ENCODE assay signal across 28 cellular contexts in the genomic region with DNA sequence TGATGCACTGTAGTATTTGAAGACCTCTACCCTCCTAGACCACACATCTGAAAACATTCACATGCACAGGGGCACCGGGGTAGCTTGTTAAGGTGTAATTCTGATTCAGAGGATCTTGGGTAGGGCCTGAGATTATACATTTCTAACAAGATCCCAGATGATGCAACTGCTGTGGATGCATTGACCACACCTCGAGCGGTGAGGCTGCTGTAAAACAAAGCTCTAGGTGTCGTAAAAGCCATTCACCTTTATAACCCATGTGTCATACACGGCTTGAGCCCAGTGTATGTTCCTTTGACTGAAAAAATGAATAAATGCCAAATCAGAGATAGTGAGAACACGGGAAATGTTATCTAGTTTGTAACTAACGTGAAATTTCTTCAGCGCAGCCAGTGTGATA.
"Had no signal": no experiment of that assay in that cellular context is flagged by ENCODE, and none has a peak within 500 bp of the region (broad histone marks: within the 10 kb centered on the region; RNA-seq: fewer than 3 reads in every experiment).

No MANE protein-coding gene starts in this region.

- DNase-seq: effector CD4-positive, alpha-beta T cell; endodermal cell; erythroblast; heart left ventricle; hypothalamus; immature natural killer cell; left ventricle myocardium inferior; lower lobe of right lung; mesenchymal stem cell; naive thymus-derived CD4-positive, alpha-beta T cell; nephron progenitor cell; posterior cingulate gyrus; spleen; stimulated activated CD4-positive, alpha-beta T cell treated with anti-CD3 and anti-CD28 coated beads, Interleukin-15, amount 100 ng/mL, for 24 hours; stimulated activated CD4-positive, alpha-beta T cell treated with anti-CD3 and anti-CD28 coated beads, Interleukin-1b, Interleukin-23, amount 100 ng/mL, for 48 hours; stimulated activated CD4-positive, alpha-beta T cell treated with anti-CD3 and anti-CD28 coated beads, Interleukin-4, amount 100 ng/mL, for 24 hours; testis; upper lobe of right lung had no signal

- H3K27me3 ChIP-seq: heart left ventricle, neutrophil, spleen, testis, tibial nerve, upper lobe of right lung, vagina had no signal

- H3K9me3 ChIP-seq: left ventricle myocardium inferior, lower lobe of right lung, neutrophil, testis, upper lobe of right lung, vagina had no signal

- H3K27me3 Mint-ChIP-seq: naive thymus-derived CD4-positive, alpha-beta T cell; stimulated activated memory B cell treated with anti-CD40 and anti-IgM and Interleukin-4, amounts not matched to agents 10 μg/mL and 1 μg/mL and 100 μg/mL, for 72 hours; stimulated activated naive CD8-positive, alpha-beta T cell treated with anti-CD3 and anti-CD28 coated beads, Interleukin-15, Interleukin-2, amounts not matched to agents 100 ng/mL and 50 ng/mL, for 24 hours had no signal

- H3K4me3 ChIP-seq: coronary artery, heart left ventricle, left ventricle myocardium inferior, lower lobe of right lung, spleen, testis, tibial nerve, upper lobe of right lung, vagina had no signal

- ATAC-seq: heart left ventricle; lower lobe of right lung; naive thymus-derived CD4-positive, alpha-beta T cell; sciatic nerve; stimulated activated memory B cell treated with anti-CD40 and anti-IgM and Interleukin-4, amounts not matched to agents 10 μg/mL and 1 μg/mL and 100 μg/mL, for 72 hours; upper lobe of right lung had no signal

- H3K9me3 Mint-ChIP-seq: stimulated activated memory B cell treated with anti-CD40 and anti-IgM and Interleukin-4, amounts not matched to agents 10 μg/mL and 1 μg/mL and 100 μg/mL, for 72 hours had no signal

- FAIRE-seq: endothelial cell of umbilical vein, frontal cortex, keratinocyte had no signal

- H3K36me3 Mint-ChIP-seq: immature natural killer cell; naive thymus-derived CD4-positive, alpha-beta T cell; stimulated activated memory B cell treated with anti-CD40 and anti-IgM and Interleukin-4, amounts not matched to agents 10 μg/mL and 1 μg/mL and 100 μg/mL, for 72 hours had no signal

- H3K27ac Mint-ChIP-seq: endodermal cell; immature natural killer cell; naive thymus-derived CD4-positive, alpha-beta T cell; nephron progenitor cell; stimulated activated memory B cell treated with anti-CD40 and anti-IgM and Interleukin-4, amounts not matched to agents 10 μg/mL and 1 μg/mL and 100 μg/mL, for 72 hours; stimulated activated naive CD8-positive, alpha-beta T cell treated with anti-CD3 and anti-CD28 coated beads, Interleukin-15, Interleukin-2, amounts not matched to agents 100 ng/mL and 50 ng/mL, for 24 hours had no signal

- H3K4me1 Mint-ChIP-seq: immature natural killer cell; naive thymus-derived CD4-positive, alpha-beta T cell; nephron progenitor cell; stimulated activated memory B cell treated with anti-CD40 and anti-IgM and Interleukin-4, amounts not matched to agents 10 μg/mL and 1 μg/mL and 100 μg/mL, for 72 hours had no signal

- H3K4me1 ChIP-seq: lower lobe of right lung, spleen, testis, tibial nerve, upper lobe of right lung, vagina had no signal

- H3K4me3 Mint-ChIP-seq: endodermal cell; immature natural killer cell; naive thymus-derived CD4-positive, alpha-beta T cell; nephron progenitor cell; stimulated activated memory B cell treated with anti-CD40 and anti-IgM and Interleukin-4, amounts not matched to agents 10 μg/mL and 1 μg/mL and 100 μg/mL, for 72 hours; stimulated activated naive CD8-positive, alpha-beta T cell treated with anti-CD3 and anti-CD28 coated beads, Interleukin-15, Interleukin-2, amounts not matched to agents 100 ng/mL and 50 ng/mL, for 24 hours had no signal

- H3K27ac ChIP-seq: coronary artery, heart left ventricle, left ventricle myocardium inferior, lower lobe of right lung, neutrophil, spleen, testis, tibial nerve, upper lobe of right lung, vagina had no signal

- H3K36me3 ChIP-seq: heart left ventricle, left ventricle myocardium inferior, lower lobe of right lung, neutrophil, spleen, tibial nerve, upper lobe of right lung, vagina had no signal
